20 cellular contexts compared by ENCODE assay signal in the genomic region with DNA sequence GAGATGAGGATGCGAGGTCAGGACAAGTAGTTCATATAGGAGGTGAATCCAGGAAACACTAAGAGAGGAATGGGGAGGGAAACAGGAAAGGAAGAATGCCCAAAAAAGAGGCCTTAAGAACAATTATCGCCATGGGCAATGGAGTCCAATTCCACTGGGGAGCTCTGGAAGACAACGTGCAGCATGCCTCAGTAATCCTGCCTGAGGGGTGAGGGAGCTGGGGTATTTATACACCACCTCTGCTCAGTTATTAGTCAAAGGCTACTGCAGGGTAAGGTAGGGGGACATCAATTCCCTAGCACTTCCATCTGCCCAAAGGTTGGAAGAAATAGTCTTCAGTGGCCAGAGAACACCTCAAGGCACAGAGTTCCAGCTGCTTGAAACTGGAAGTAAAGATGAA.
"Had no signal": no experiment of that assay in that cellular context is flagged by ENCODE, and none has a peak within 500 bp of the region (broad histone marks: within the 10 kb centered on the region; RNA-seq: fewer than 3 reads in every experiment).

No MANE protein-coding gene starts in this region.

- H3K27ac ChIP-seq: coronary artery, dorsolateral prefrontal cortex, esophagus squamous epithelium, gastrocnemius medialis, heart right ventricle, left lung, lower lobe of right lung had no signal

- DNase-seq: dermis blood vessel endothelial cell; dorsolateral prefrontal cortex; effector CD4-positive, alpha-beta T cell; effector memory CD4-positive, alpha-beta T cell; esophagus squamous epithelium; foreskin fibroblast; foreskin melanocyte; gastrocnemius medialis; glutamatergic neuron; heart right ventricle; hippocampal formation; left cardiac atrium; left lung; left ventricle myocardium superior; lower lobe of right lung; mesendoderm; mucosa of descending colon; naive B cell; naive thymus-derived CD8-positive, alpha-beta T cell had no signal

- H3K27me3 ChIP-seq: esophagus squamous epithelium, gastrocnemius medialis had no signal

- H3K9me3 ChIP-seq: esophagus squamous epithelium, gastrocnemius medialis, left lung, lower lobe of right lung, mucosa of descending colon had no signal

- H3K4me3 ChIP-seq: coronary artery, dorsolateral prefrontal cortex, esophagus squamous epithelium, gastrocnemius medialis, heart right ventricle, left lung, lower lobe of right lung, mucosa of descending colon had no signal

- H3K36me3 ChIP-seq: esophagus squamous epithelium, gastrocnemius medialis, heart right ventricle, left lung, lower lobe of right lung had no signal

- H3K4me1 ChIP-seq: gastrocnemius medialis, left lung, lower lobe of right lung had no signal
